In genomic region chr22:40220316-40221054, GRCh38 we compare ENCODE assay signal across 9 cellular contexts. TPM values are rescaled to one million over a fixed set of nuclear protein-coding genes. Genes with fewer than 3 reads are reported as not detected.
DNase-seq lines count a peak whose midpoint lies in the region; ATAC-seq and TF ChIP-seq lines count a peak whose summit lies in the region.
"Had no signal": no experiment of that assay in that cellular context is flagged by ENCODE, and none has a peak within 500 bp of the region (broad histone marks: within the 10 kb centered on the region; RNA-seq: fewer than 3 reads in every experiment).

No MANE protein-coding gene starts in this region.

- peak overlapping the region; percentile 72 for H3K27ac Mint-ChIP-seq in activated naive CD8-positive, alpha-beta T cell
- no peak overlapping the region for H3K27ac Mint-ChIP-seq in activated naive CD8-positive, alpha-beta T cell treated with anti-CD3 and anti-CD28 coated beads for 36 hours
- H3K27ac Mint-ChIP-seq in endothelial cell (ENCODE audit: unreplicated experiment) = peak overlapping the region; percentile 44
- peak overlapping the region in 6 of 9 donors; percentile 68 to 94 (median 85) for H3K27ac Mint-ChIP-seq in naive thymus-derived CD4-positive, alpha-beta T cell

- ATAC-seq in naive thymus-derived CD4-positive, alpha-beta T cell = no peak
- no peak for ATAC-seq in GM18517 (IDR thresholded peaks at IDR 0.05; ENCODE audit: unreplicated experiment)

- CTCF ChIA-PET in naive thymus-derived CD4-positive, alpha-beta T cell (lab: Charles Lee) = interaction anchor here (0.6 to 1.2 kb wide), 2 partner anchors 10 to 128 kb away, joined by 3 read pairs; no protein-coding TSS in a partner anchor

- DNase-seq in activated naive CD8-positive, alpha-beta T cell treated with anti-CD3 and anti-CD28 coated beads for 36 hours = no peak
- no peak for DNase-seq in endothelial cell (ENCODE audit: low spot score)
- no peak for DNase-seq in naive thymus-derived CD4-positive, alpha-beta T cell
- peak; percentile 58 to 60 for DNase-seq in uterus
- no peak for DNase-seq in islet precursor cell
- DNase-seq in kidney tubule cell (ENCODE audit: low spot score) = no peak
- DNase-seq: NCI-H446 treated with DMSO at 0.1 percent for 48 hours had no signal

- H3K36me3 Mint-ChIP-seq in activated naive CD8-positive, alpha-beta T cell = peaks cover 2% of the 10 kb centered on the region
- H3K36me3 Mint-ChIP-seq in activated naive CD8-positive, alpha-beta T cell treated with anti-CD3 and anti-CD28 coated beads for 36 hours = peaks cover 17% of the 10 kb centered on the region
- H3K36me3 Mint-ChIP-seq in endothelial cell (ENCODE audit: low read depth, unreplicated experiment) = peaks cover 13% of the 10 kb centered on the region
- H3K36me3 Mint-ChIP-seq in naive thymus-derived CD4-positive, alpha-beta T cell = peaks cover 0 to 20% (median 0%) of the 10 kb centered on the region in 5 donors

- H3K4me1 ChIP-seq in naive thymus-derived CD4-positive, alpha-beta T cell (ENCODE audit: control insufficient read depth in 2 of 2, insufficient read depth in 2 of 2, low read length in 2 of 2) = peaks cover 37 to 81% of the 10 kb centered on the region in 2 donors
- H3K4me1 ChIP-seq in uterus = peaks cover 6 to 9% of the 10 kb centered on the region in 2 donors

- no peaks in the 10 kb centered on the region for H3K9me3 Mint-ChIP-seq in activated naive CD8-positive, alpha-beta T cell (ENCODE audit: low read depth)
- H3K9me3 Mint-ChIP-seq in activated naive CD8-positive, alpha-beta T cell treated with anti-CD3 and anti-CD28 coated beads for 36 hours = no peaks in the 10 kb centered on the region
- H3K9me3 Mint-ChIP-seq in endothelial cell (ENCODE audit: unreplicated experiment) = no peaks in the 10 kb centered on the region
- H3K9me3 Mint-ChIP-seq in naive thymus-derived CD4-positive, alpha-beta T cell = no peaks in the 10 kb centered on the region

- H3K4me3 ChIP-seq in naive thymus-derived CD4-positive, alpha-beta T cell (ENCODE audit: low read length) = no peak overlapping the region
- H3K4me3 ChIP-seq in uterus = no peak overlapping the region

- H3K27ac ChIP-seq in naive thymus-derived CD4-positive, alpha-beta T cell (ENCODE audit: low read depth, low read length) = no peak overlapping the region
- peak overlapping the region; percentile 70 to 84 for H3K27ac ChIP-seq in uterus

- no peaks in the 10 kb centered on the region for H3K27me3 ChIP-seq in naive thymus-derived CD4-positive, alpha-beta T cell (ENCODE audit: control insufficient read depth in 2 of 2, insufficient read depth in 2 of 2, low read length in 2 of 2)
- H3K27me3 ChIP-seq in uterus = no peaks in the 10 kb centered on the region

- H3K27me3 Mint-ChIP-seq in activated naive CD8-positive, alpha-beta T cell = no peaks in the 10 kb centered on the region
- H3K27me3 Mint-ChIP-seq in activated naive CD8-positive, alpha-beta T cell treated with anti-CD3 and anti-CD28 coated beads for 36 hours = no peaks in the 10 kb centered on the region
- H3K27me3 Mint-ChIP-seq in endothelial cell (ENCODE audit: unreplicated experiment) = peaks cover 4% of the 10 kb centered on the region
- H3K27me3 Mint-ChIP-seq in naive thymus-derived CD4-positive, alpha-beta T cell = no peaks in the 10 kb centered on the region

- H3K4me3 Mint-ChIP-seq in activated naive CD8-positive, alpha-beta T cell = no peak overlapping the region
- no peak overlapping the region for H3K4me3 Mint-ChIP-seq in activated naive CD8-positive, alpha-beta T cell treated with anti-CD3 and anti-CD28 coated beads for 36 hours
- H3K4me3 Mint-ChIP-seq in endothelial cell (ENCODE audit: unreplicated experiment) = no peak overlapping the region
- H3K4me3 Mint-ChIP-seq in naive thymus-derived CD4-positive, alpha-beta T cell = peak overlapping the region in 4 of 10 donors; percentile 32 to 85 (median 44)

- TF ChIP-seq CTCF in endothelial cell (IDR thresholded peaks at IDR 0.05; ENCODE audit: unreplicated experiment) = no peak
- TF ChIP-seq CTCF in uterus (IDR thresholded peaks at IDR 0.05) = no peak

- POLR2A ChIA-PET in naive thymus-derived CD4-positive, alpha-beta T cell (lab: Charles Lee) = interaction anchor here (0.6 to 1.4 kb wide), 6 partner anchors 9 to 125 kb away, joined by 3 to 4 read pairs (median 3); partner anchors contain the start of gene TNRC6B

- H3K4me1 Mint-ChIP-seq in activated naive CD8-positive, alpha-beta T cell (ENCODE audit: low read depth) = peaks cover 79% of the 10 kb centered on the region
- H3K4me1 Mint-ChIP-seq in activated naive CD8-positive, alpha-beta T cell treated with anti-CD3 and anti-CD28 coated beads for 36 hours = peaks cover 61% of the 10 kb centered on the region
- peaks cover 61% of the 10 kb centered on the region for H3K4me1 Mint-ChIP-seq in endothelial cell (ENCODE audit: unreplicated experiment)
- peaks cover 67 to 90% (median 86%) of the 10 kb centered on the region in 7 donors for H3K4me1 Mint-ChIP-seq in naive thymus-derived CD4-positive, alpha-beta T cell

- H3K36me3 ChIP-seq in naive thymus-derived CD4-positive, alpha-beta T cell (ENCODE audit: control insufficient read depth in 2 of 3, insufficient read depth in 3 of 3, low read length in 3 of 3) = no peaks in the 10 kb centered on the region
- no peaks in the 10 kb centered on the region for H3K36me3 ChIP-seq in uterus

- intact Hi-C loops in naive thymus-derived CD4-positive, alpha-beta T cell (cut with micrococcal nuclease) = no loop called here
- intact Hi-C loops in uterus (cut with DNase I; ENCODE audit: low total_unique reads) = no loop called here

- H3K9me3 ChIP-seq in naive thymus-derived CD4-positive, alpha-beta T cell (ENCODE audit: control insufficient read depth in 2 of 3, low read length in 3 of 3) = no peaks in the 10 kb centered on the region
- H3K9me3 ChIP-seq in uterus = no peaks in the 10 kb centered on the region

- no peak for TF ChIP-seq POLR2A in uterus (IDR thresholded peaks at IDR 0.05)

RNA-seq across cellular contexts. Expression of gene TNRC6B, which starts 42.8 kb away (rescaled TPM):
- 10 to 100 TPM; 35.9 to 37.5 TPM for total RNA-seq in activated naive CD8-positive, alpha-beta T cell treated with anti-CD3 and anti-CD28 coated beads for 36 hours
- total RNA-seq in endothelial cell (ENCODE audit: unreplicated experiment) (53.4 TPM), uterus (10 to 100 TPM; 10.5 to 76.0 (median 37.2) TPM)
- 100 to 1,000 TPM in 4 of 5 experiments, 10 to 100 TPM in 1; 67.4 to 165 (median 146) TPM for total RNA-seq in naive thymus-derived CD4-positive, alpha-beta T cell
- 100 to 1,000 TPM; 102 to 119 TPM for polyA plus RNA-seq in naive thymus-derived CD4-positive, alpha-beta T cell

Comparison
In these comparisons a context has a peak if more than half of its experiments do, and no peak if none do; other contexts are left out.
1. DNase-seq: peak in uterus (2 of 2); none in activated naive CD8-positive, alpha-beta T cell treated with anti-CD3 and anti-CD28 coated beads for 36 hours (single experiment), endothelial cell (single experiment), naive thymus-derived CD4-positive, alpha-beta T cell (0 of 9), islet precursor cell (single experiment) and kidney tubule cell (single experiment).